8 cellular contexts compared by ENCODE assay signal in the genomic region with DNA sequence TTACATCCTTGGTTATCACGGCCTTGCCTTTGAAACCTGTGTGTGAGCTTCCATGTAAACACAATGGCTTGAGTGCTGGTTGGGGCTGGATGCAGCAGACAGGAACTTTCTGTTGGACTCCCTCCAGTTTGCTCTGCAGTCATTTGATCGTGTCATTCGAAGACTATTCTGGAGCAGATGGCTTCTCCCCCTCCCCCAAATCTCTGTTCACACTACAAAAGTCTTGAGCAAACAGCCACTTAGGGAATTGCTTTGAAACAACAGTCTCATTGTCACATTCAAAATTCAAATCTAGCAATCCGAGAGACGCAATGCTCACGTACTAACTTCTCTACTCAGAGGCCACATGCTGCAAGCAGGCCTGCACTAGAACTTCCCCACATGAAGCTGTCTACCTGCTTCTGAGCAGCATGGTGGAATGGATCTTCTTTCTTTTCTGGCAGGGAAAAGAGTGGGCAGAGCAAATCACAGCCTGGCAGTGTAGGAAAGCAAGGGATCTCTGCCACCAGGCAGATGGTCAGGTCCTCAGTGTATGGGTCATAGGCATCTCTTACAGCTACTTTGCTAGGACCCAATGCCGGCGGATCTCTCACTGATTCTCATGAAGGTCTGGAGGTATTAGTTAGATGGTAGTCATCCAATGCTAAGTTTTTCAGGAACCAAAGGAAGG.
DNase-seq lines count a peak whose midpoint lies in the region; ATAC-seq, FAIRE-seq and TF ChIP-seq lines count a peak whose summit lies in the region.

No MANE protein-coding gene starts in this region.

- H3K9me1 ChIP-seq in endothelial cell of umbilical vein (replicated peaks; ENCODE audit: control insufficient read depth, extremely low read depth, insufficient read depth, low read length): no peaks in the 10 kb centered on the region

- dilution Hi-C loops in endothelial cell of umbilical vein (cut with MboI; ENCODE audit: extremely low pct_ligation_motif_present, low sequenced_read_pairs): no loop called here

- DNase-seq in EH (ENCODE audit: low read depth) (peak; percentile 86), NCI-H524 treated with DMSO at 0.1 percent for 48 hours (lab: John Stamatoyannopoulos, UW) (peak; percentile 85), endothelial cell of umbilical vein (ENCODE audit: low read depth, low spot score) (peak; percentile 48), DMS114 treated with DMSO at 0.1 percent for 48 hours (lab: John Stamatoyannopoulos, UW; ENCODE audit: unreplicated experiment) (no peak), NCI-H1930 (lab: John Stamatoyannopoulos, UW) (no peak)

- H3K27ac ChIP-seq in endothelial cell of umbilical vein (ENCODE audit: insufficient read depth, low read depth, low read length): no peak overlapping the region

- H2AFZ ChIP-seq in endothelial cell of umbilical vein (ENCODE audit: low read depth, low read length) (peak overlapping the region; percentile 59), neuron (ENCODE audit: low read depth, low read length) (peak overlapping the region; percentile 16)

- no peak overlapping the region for H3K9ac ChIP-seq in endothelial cell of umbilical vein (replicated peaks; ENCODE audit: extremely low read depth, insufficient read depth, low read length)

- ATAC-seq in HG03039 (IDR thresholded peaks at IDR 0.05; ENCODE audit: unreplicated experiment) (no peak), HG03442 (IDR thresholded peaks at IDR 0.05; ENCODE audit: unreplicated experiment) (no peak)

- H3K79me2 ChIP-seq in endothelial cell of umbilical vein (ENCODE audit: control insufficient read depth, insufficient read depth, low read length): no peaks in the 10 kb centered on the region

- H3K4me2 ChIP-seq in endothelial cell of umbilical vein (ENCODE audit: insufficient read depth, low read length): no peak overlapping the region

- no peaks in the 10 kb centered on the region for H3K27me3 ChIP-seq in endothelial cell of umbilical vein (ENCODE audit: control insufficient read depth in 2 of 2, insufficient read depth in 2 of 2, low read length in 2 of 2)
- H3K27me3 ChIP-seq in neuron (ENCODE audit: insufficient read depth, low read length): no peaks in the 10 kb centered on the region

- no peak for FAIRE-seq in endothelial cell of umbilical vein (lab: Jason Lieb, UNC)

- POLR2A ChIA-PET in endothelial cell of umbilical vein (lab: Charles Lee): no interaction called here

- H4K20me1 ChIP-seq in endothelial cell of umbilical vein (replicated peaks; ENCODE audit: control insufficient read depth, extremely low read depth, insufficient read depth, low read length): no peaks in the 10 kb centered on the region

- peaks cover 21% of the 10 kb centered on the region for H3K4me1 ChIP-seq in endothelial cell of umbilical vein (ENCODE audit: control insufficient read depth, extremely low read depth, insufficient read depth, low read length)
- peaks cover 28% of the 10 kb centered on the region for H3K4me1 ChIP-seq in neuron (ENCODE audit: insufficient read depth, low read length)

- no peaks in the 10 kb centered on the region for H3K9me3 ChIP-seq in endothelial cell of umbilical vein (replicated peaks; ENCODE audit: control insufficient read depth, insufficient read depth, low read length)
- H3K9me3 ChIP-seq in neuron (ENCODE audit: low read length): no peaks in the 10 kb centered on the region

- no TSS peak for BruUV-seq in endothelial cell of umbilical vein (replicated peaks; lab: Mats Ljungman, UMichigan)

- no peak for TF ChIP-seq CTCF in endothelial cell of umbilical vein (IDR thresholded peaks at IDR 0.05; ENCODE audit: extremely low read depth in 1 of 2, insufficient read depth in 1 of 2, low read depth in 1 of 2, low read length in 2 of 2)

- no peak overlapping the region for H3K4me3 ChIP-seq in endothelial cell of umbilical vein (replicated peaks in 1 of 3; ENCODE audit: insufficient read depth in 1 of 3, low read depth in 1 of 3, low read length in 3 of 3)
- no peak overlapping the region for H3K4me3 ChIP-seq in neuron (ENCODE audit: low read length)

- intact Hi-C loops in endothelial cell of umbilical vein (cut with micrococcal nuclease): no loop called here

- no peak for TF ChIP-seq POLR2A in endothelial cell of umbilical vein (IDR thresholded peaks at IDR 0.05; ENCODE audit: low read depth, low read length)

- CTCF ChIA-PET in endothelial cell of umbilical vein (lab: Charles Lee): interaction anchor here (1.0 to 1.2 kb wide), 2 partner anchors 14 to 22 kb away, joined by 3 read pairs; no protein-coding TSS in a partner anchor

- H3K36me3 ChIP-seq in endothelial cell of umbilical vein (ENCODE audit: control insufficient read depth in 2 of 2, extremely low read depth in 1 of 2, insufficient read depth in 2 of 2, low read length in 2 of 2) (no peaks in the 10 kb centered on the region), neuron (ENCODE audit: insufficient read depth, low read length) (no peaks in the 10 kb centered on the region)

TF ChIP-seq in endothelial cell of umbilical vein, 7 proteins besides CTCF, POLR2A, EP300 and RAD21:
- TF ChIP-seq POLR2AphosphoS5 (IDR thresholded peaks at IDR 0.05; ENCODE audit: insufficient read depth, low read depth, low read length) (no peak), JUN (IDR thresholded peaks at IDR 0.05; ENCODE audit: borderline replicate concordance, insufficient read depth, insufficient read length, low read depth) (no peak), EZH2 (IDR thresholded peaks at IDR 0.05; ENCODE audit: borderline replicate concordance, low read depth, low read length, severe bottlenecking) (no peak), MYC (IDR thresholded peaks at IDR 0.05; ENCODE audit: low read depth, low read length) (no peak), GATA2 (IDR thresholded peaks at IDR 0.05; ENCODE audit: insufficient read depth, insufficient read length, low read depth, low read length) (no peak), FOS (IDR thresholded peaks at IDR 0.05; ENCODE audit: borderline replicate concordance, insufficient read depth, low read length) (no peak)
- TF ChIP-seq, protein P1, sequence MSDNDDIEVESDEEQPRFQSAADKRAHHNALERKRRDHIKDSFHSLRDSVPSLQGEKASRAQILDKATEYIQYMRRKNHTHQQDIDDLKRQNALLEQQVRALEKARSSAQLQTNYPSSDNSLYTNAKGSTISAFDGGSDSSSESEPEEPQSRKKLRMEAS (IDR thresholded peaks at IDR 0.05; ENCODE audit: insufficient read depth, insufficient read length): no peak

Comparison
In these comparisons a context has a peak if more than half of its experiments do, and no peak if none do; other contexts are left out.
1. DNase-seq: peak in EH (single experiment), NCI-H524 treated with DMSO at 0.1 percent for 48 hours (single experiment) and endothelial cell of umbilical vein (single experiment); none in DMS114 treated with DMSO at 0.1 percent for 48 hours (single experiment) and NCI-H1930 (0 of 2).